Comparison of ENCODE assay signal across 21 cellular contexts in genomic region chr4:53587123-53587522, GRCh38. TPM values are rescaled to one million over a fixed set of nuclear protein-coding genes. Genes with fewer than 3 reads are reported as not detected.
"Had no signal": no experiment of that assay in that cellular context is flagged by ENCODE, and none has a peak within 500 bp of the region (broad histone marks: within the 10 kb centered on the region; RNA-seq: fewer than 3 reads in every experiment).

No MANE protein-coding gene starts in this region.

- H3K9me3 Mint-ChIP-seq: activated CD4-positive, alpha-beta memory T cell treated with anti-CD3 and anti-CD28 coated beads for 36 hours; activated naive CD8-positive, alpha-beta T cell treated with anti-CD3 and anti-CD28 coated beads, Interleukin-2, amount 50 U/mL, for 24 hours; activated T-helper 2 cell treated with anti-CD3 and anti-CD28 coated beads, Interferon-gamma antibody, Interleukin-2, Interleukin-4, amounts not matched to agents 10 μg/mL and 5 μg/mL and 100 μg/mL, durations not matched to agents 14 hours and 24 hours and 36 hours; endodermal cell; stimulated activated naive CD8-positive, alpha-beta T cell treated with anti-CD3 and anti-CD28 coated beads, Interleukin-15, amount 100 ng/mL, for 72 hours had no signal

- H3K36me3 ChIP-seq: gastroesophageal sphincter, heart right ventricle, right lobe of liver, upper lobe of right lung, WERI-Rb-1 had no signal

- H3K4me3 Mint-ChIP-seq: activated CD4-positive, alpha-beta memory T cell treated with anti-CD3 and anti-CD28 coated beads for 36 hours; activated CD4-positive, alpha-beta T cell treated with anti-CD3 and anti-CD28 coated beads for 36 hours; activated CD8-positive, alpha-beta memory T cell treated with anti-CD3 and anti-CD28 coated beads, Interleukin-2, amount 10 ng/mL, durations not matched to agents 7 days and 5 days; activated naive CD4-positive, alpha-beta T cell treated with anti-CD3 and anti-CD28 coated beads for 36 hours; activated naive CD8-positive, alpha-beta T cell treated with anti-CD3 and anti-CD28 coated beads, Interleukin-2, amount 50 U/mL, for 24 hours; endodermal cell; nephron progenitor cell; stimulated activated naive CD8-positive, alpha-beta T cell treated with anti-CD3 and anti-CD28 coated beads, Interleukin-15, amount 100 ng/mL, for 72 hours had no signal

- H3K4me1 ChIP-seq: gastroesophageal sphincter, upper lobe of right lung had no signal

- H3K27me3 ChIP-seq: heart right ventricle, right lobe of liver, upper lobe of right lung had no signal

- DNase-seq: activated CD4-positive, alpha-beta memory T cell treated with anti-CD3 and anti-CD28 coated beads for 36 hours; activated CD4-positive, alpha-beta T cell treated with anti-CD3 and anti-CD28 coated beads for 36 hours; activated CD8-positive, alpha-beta memory T cell treated with anti-CD3 and anti-CD28 coated beads, Interleukin-2, amount 10 ng/mL, durations not matched to agents 7 days and 5 days; activated naive CD4-positive, alpha-beta T cell treated with anti-CD3 and anti-CD28 coated beads for 36 hours; activated naive CD8-positive, alpha-beta T cell treated with anti-CD3 and anti-CD28 coated beads, Interleukin-2, amount 50 U/mL, for 24 hours; activated T-cell treated with anti-CD3 and anti-CD28 coated beads, Interleukin-2, amount 50 U/mL, for 1 hour; endodermal cell; erythroblast; heart right ventricle; mesendoderm; nephron progenitor cell; psoas muscle; right lobe of liver; stimulated activated naive CD8-positive, alpha-beta T cell treated with anti-CD3 and anti-CD28 coated beads, Interleukin-15, amount 100 ng/mL, for 72 hours; upper lobe of right lung; WERI-Rb-1 had no signal

- H3K36me3 Mint-ChIP-seq: activated CD4-positive, alpha-beta memory T cell treated with anti-CD3 and anti-CD28 coated beads for 36 hours; activated CD8-positive, alpha-beta memory T cell treated with anti-CD3 and anti-CD28 coated beads, Interleukin-2, amount 10 ng/mL, durations not matched to agents 7 days and 5 days had no signal

- H3K27ac ChIP-seq: gastroesophageal sphincter, psoas muscle, right lobe of liver, upper lobe of right lung, WERI-Rb-1 had no signal

- FAIRE-seq: astrocyte, keratinocyte had no signal

- H3K4me3 ChIP-seq: gastroesophageal sphincter, heart right ventricle, psoas muscle, right lobe of liver, upper lobe of right lung had no signal

- H3K9me3 ChIP-seq: gastroesophageal sphincter, heart right ventricle, psoas muscle, right lobe of liver, upper lobe of right lung had no signal

- H3K27ac Mint-ChIP-seq: activated CD4-positive, alpha-beta memory T cell treated with anti-CD3 and anti-CD28 coated beads for 36 hours; activated CD4-positive, alpha-beta T cell treated with anti-CD3 and anti-CD28 coated beads for 36 hours; activated CD8-positive, alpha-beta memory T cell treated with anti-CD3 and anti-CD28 coated beads, Interleukin-2, amount 10 ng/mL, durations not matched to agents 7 days and 5 days; activated naive CD4-positive, alpha-beta T cell treated with anti-CD3 and anti-CD28 coated beads for 36 hours; activated naive CD8-positive, alpha-beta T cell treated with anti-CD3 and anti-CD28 coated beads, Interleukin-2, amount 50 U/mL, for 24 hours; activated T-helper 2 cell treated with anti-CD3 and anti-CD28 coated beads, Interferon-gamma antibody, Interleukin-2, Interleukin-4, amounts not matched to agents 10 μg/mL and 5 μg/mL and 100 μg/mL, durations not matched to agents 14 hours and 24 hours and 36 hours; endodermal cell; nephron progenitor cell; stimulated activated naive CD8-positive, alpha-beta T cell treated with anti-CD3 and anti-CD28 coated beads, Interleukin-15, amount 100 ng/mL, for 72 hours had no signal

RNA-seq across cellular contexts. Expression of gene LNX1, which starts 4.2 kb away (rescaled TPM):
- total RNA-seq: activated CD4-positive, alpha-beta memory T cell treated with anti-CD3 and anti-CD28 coated beads for 36 hours; activated CD4-positive, alpha-beta T cell treated with anti-CD3 and anti-CD28 coated beads for 36 hours; activated CD8-positive, alpha-beta memory T cell treated with anti-CD3 and anti-CD28 coated beads, Interleukin-2, amount 10 ng/mL, durations not matched to agents 7 days and 5 days; activated T-helper 2 cell treated with anti-CD3 and anti-CD28 coated beads, Interferon-gamma antibody, Interleukin-2, Interleukin-4, amounts not matched to agents 10 μg/mL and 5 μg/mL and 100 μg/mL, durations not matched to agents 14 hours and 24 hours and 36 hours; T-helper 1 cell treated with Interleukin-12 subunit alpha and Interleukin-12 subunit beta and Interleukin-4 antibody, amounts not matched to agents 30 ng/mL and 1 ng/mL, for 36 hours had no signal
